1 cellular context compared by ENCODE assay signal in genomic region chr6:85405175-85405852, GRCh38.
TF ChIP-seq lines count a peak whose summit lies in the region.

No MANE protein-coding gene starts in this region.

TF ChIP-seq in HepG2, 621 proteins besides CTCF, POLR2A, EP300 and RAD21 (continued from another document and continues in another):
- TF ChIP-seq ZNF407 (CRISPR knock-in tag; IDR thresholded peaks at IDR 0.05; ENCODE audit: not compliant biosample characterization) (no peak), EHMT2 (IDR thresholded peaks at IDR 0.05; ENCODE audit: borderline replicate concordance, low read depth, low read length) (peak; percentile 74; the same call in 1 of the 2 replicates), HNF1B (CRISPR knock-in tag; IDR thresholded peaks at IDR 0.05) (peak; percentile 100), ZNF547 (CRISPR knock-in tag; IDR thresholded peaks at IDR 0.05) (no peak), U2AF2 (IDR thresholded peaks at IDR 0.05; ENCODE audit: low read depth, low read length) (no peak), HIC2 (CRISPR knock-in tag; IDR thresholded peaks at IDR 0.05; ENCODE audit: low read depth) (peak; percentile 26; the same call in 1 of the 2 replicates), ZNF563 (CRISPR knock-in tag; IDR thresholded peaks at IDR 0.05) (no peak), ZNF839 (CRISPR knock-in tag; IDR thresholded peaks at IDR 0.05; ENCODE audit: borderline replicate concordance) (no peak), PCBP2 (optimal IDR thresholded peaks at IDR 0.05; ENCODE audit: low read depth, low read length, poor library complexity, severe bottlenecking) (no peak), ZNF747 (CRISPR knock-in tag; IDR thresholded peaks at IDR 0.05; ENCODE audit: borderline replicate concordance) (no peak), HMGXB3 (CRISPR knock-in tag; IDR thresholded peaks at IDR 0.05; ENCODE audit: borderline replicate concordance) (no peak), PITX1 (CRISPR knock-in tag; IDR thresholded peaks at IDR 0.05) (peak; percentile 68), SRSF1 (optimal IDR thresholded peaks at IDR 0.05; ENCODE audit: low read depth, low read length) (no peak), STAT5B (CRISPR knock-in tag; IDR thresholded peaks at IDR 0.05) (no peak), TERF1 (CRISPR knock-in tag; IDR thresholded peaks at IDR 0.05) (no peak), NFYC (CRISPR knock-in tag; IDR thresholded peaks at IDR 0.05) (no peak), TMF1 (CRISPR knock-in tag; IDR thresholded peaks at IDR 0.05; ENCODE audit: low read depth) (no peak), ERF (CRISPR knock-in tag; IDR thresholded peaks at IDR 0.05) (peak; percentile 37; the same call in 1 of the 2 replicates), PBX3 (CRISPR knock-in tag; IDR thresholded peaks at IDR 0.05; ENCODE audit: borderline replicate concordance) (no peak), FOXO4 (CRISPR knock-in tag; conservative IDR thresholded peaks at IDR 0.05) (no peak), SRSF4 (IDR thresholded peaks at IDR 0.05; ENCODE audit: low read depth, low read length, poor library complexity, severe bottlenecking) (no peak), FOXA3 (CRISPR knock-in tag; IDR thresholded peaks at IDR 0.05) (peak; percentile 88), ZNF44 (CRISPR knock-in tag; IDR thresholded peaks at IDR 0.05) (no peak), HNF1A (IDR thresholded peaks at IDR 0.05; ENCODE audit: low read depth) (peak; percentile 99), HNF1A (CRISPR knock-in tag; IDR thresholded peaks at IDR 0.05; ENCODE audit: borderline replicate concordance) (peak; percentile 100), ZNF549 (CRISPR knock-in tag; IDR thresholded peaks at IDR 0.05) (no peak)
